Comparison of ENCODE assay signal across 13 cellular contexts in genomic region chr16:88700322-88700635, GRCh38. TPM values are rescaled to one million over a fixed set of nuclear protein-coding genes. Genes with fewer than 3 reads are reported as not detected.
DNase-seq lines count a peak whose midpoint lies in the region; ATAC-seq and TF ChIP-seq lines count a peak whose summit lies in the region.
"Had no signal": no experiment of that assay in that cellular context is flagged by ENCODE, and none has a peak within 500 bp of the region (broad histone marks: within the 10 kb centered on the region; RNA-seq: fewer than 3 reads in every experiment).

No MANE protein-coding gene starts in this region.

- no peak overlapping the region for H3K27ac ChIP-seq in PC-3 (ENCODE audit: low read length)
- peak overlapping the region; percentile 90 to 98 (median 94) for H3K27ac ChIP-seq in spleen
- H3K27ac ChIP-seq: A549, hepatocyte had no signal

- H3K9me3 ChIP-seq in PC-3 (ENCODE audit: low read length) (no peaks in the 10 kb centered on the region), spleen (no peaks in the 10 kb centered on the region)
- H3K9me3 ChIP-seq: A549, sigmoid colon had no signal

- 0 out of 2 replicates have a peak overlapping the region, but pooled peaks have one; percentile 46 for H3K4me2 ChIP-seq in PC-3 (ENCODE audit: low read length)
- H3K4me2 ChIP-seq: A549, hepatocyte had no signal

- intact Hi-C loops in activated CD4-positive, alpha-beta T cell treated with anti-CD3 and anti-CD28 coated beads, Interleukin-2, amount 10 ng/mL, durations not matched to agents 24 days and 14 days (cut with micrococcal nuclease) = loop anchor here (2.0 to 5.0 kb wide), 4 partner anchors 37 to 247 kb away; partner anchors contain the start of genes CYBA, IL17C, MVD and ZFPM1
- intact Hi-C loops in PC-3 (cut with micrococcal nuclease) (no loop called here), spleen (cut with DNase I; ENCODE audit: low total_unique reads) (loop anchor here (10.0 kb wide), 2 partner anchors 45 to 125 kb away; partner anchors contain the start of genes CYBA and ZC3H18)

- no peak overlapping the region for H2AFZ ChIP-seq in PC-3 (ENCODE audit: low read length)
- H2AFZ ChIP-seq: hepatocyte had no signal

- H3K36me3 ChIP-seq in PC-3 (ENCODE audit: low read depth, low read length) (no peaks in the 10 kb centered on the region), spleen (peaks cover 0 to 63% (median 46%) of the 10 kb centered on the region in 6 donors)

- no peaks in the 10 kb centered on the region for H3F3A ChIP-seq in PC-3 (ENCODE audit: low read length, unreplicated experiment)

- TF ChIP-seq CTCF in PC-3 (conservative IDR thresholded peaks at IDR 0.05; ENCODE audit: low read depth, low read length) = no peak
- TF ChIP-seq CTCF in spleen (IDR thresholded peaks at IDR 0.05 in 8 of 11, conservative IDR thresholded peaks at IDR 0.05 in 3 of 11) = no peak

- ATAC-seq in PC-3 = no peak
- no peak for ATAC-seq in effector memory CD8-positive, alpha-beta T cell (replicated peaks)
- ATAC-seq: A549, Panc1 had no signal

- CTCF ChIA-PET in PC-3 (lab: Charles Lee) = no interaction called here

- peaks cover 7% of the 10 kb centered on the region for H3K79me2 ChIP-seq in PC-3 (ENCODE audit: low read length)

- H3K36me3 Mint-ChIP-seq in activated CD4-positive, alpha-beta T cell treated with anti-CD3 and anti-CD28 coated beads, Interleukin-2, amount 10 ng/mL, durations not matched to agents 24 days and 14 days (ENCODE audit: low read depth) = peaks cover 22% of the 10 kb centered on the region
- H3K36me3 Mint-ChIP-seq in effector memory CD8-positive, alpha-beta T cell (ENCODE audit: insufficient read depth) = peaks cover 96% of the 10 kb centered on the region

- WGBS in spleen, 5 donors = 23 to 38% (median 32%) methylated on average over 12 to 14 of the region's 14 CpGs

- H3K9ac ChIP-seq in PC-3 (ENCODE audit: low read length) = peak overlapping the region; percentile 48; the same call in 1 of the 2 replicates

- peak overlapping the region; percentile 81 for H3K4me3 Mint-ChIP-seq in activated CD4-positive, alpha-beta T cell treated with anti-CD3 and anti-CD28 coated beads, Interleukin-2, amount 10 ng/mL, durations not matched to agents 24 days and 14 days
- peak overlapping the region; percentile 95 to 100 for H3K4me3 Mint-ChIP-seq in effector memory CD8-positive, alpha-beta T cell

- no peak for DNase-seq in activated CD4-positive, alpha-beta T cell treated with anti-CD3 and anti-CD28 coated beads, Interleukin-2, amount 10 ng/mL, durations not matched to agents 24 days and 14 days
- no peak for DNase-seq in activated CD4-positive, alpha-beta T cell treated with anti-CD3 and anti-CD28 coated beads, Interleukin-2, amount 50 U/mL, for 4 hours
- no peak for DNase-seq in PC-3
- DNase-seq in effector memory CD8-positive, alpha-beta T cell = no peak
- DNase-seq in spleen = no peak
- DNase-seq in HPDE6-E6E7 (ENCODE audit: extremely low spot score) = no peak
- no peak for DNase-seq in NCI-H2107 (lab: John Stamatoyannopoulos, UW)
- DNase-seq in superior temporal gyrus (ENCODE audit: extremely low spot score) = no peak
- DNase-seq: NCI-H2029 treated with DMSO at 0.1 percent for 48 hours had no signal

- no peaks in the 10 kb centered on the region for H3K9me3 Mint-ChIP-seq in activated CD4-positive, alpha-beta T cell treated with anti-CD3 and anti-CD28 coated beads, Interleukin-2, amount 10 ng/mL, durations not matched to agents 24 days and 14 days
- no peaks in the 10 kb centered on the region for H3K9me3 Mint-ChIP-seq in effector memory CD8-positive, alpha-beta T cell

- BruUV-seq in PC-3 (replicated peaks; lab: Mats Ljungman, UMichigan) = no TSS peak

- no peaks in the 10 kb centered on the region for H3K27me3 ChIP-seq in PC-3 (ENCODE audit: low read length)
- H3K27me3 ChIP-seq in spleen (replicated peaks in 1 of 7) = no peaks in the 10 kb centered on the region
- H3K27me3 ChIP-seq: hepatocyte, sigmoid colon had no signal

- POLR2A ChIA-PET in PC-3 (lab: Charles Lee; ENCODE audit: unreplicated experiment) = no interaction called here

- peaks cover 47% of the 10 kb centered on the region for H3K4me1 Mint-ChIP-seq in activated CD4-positive, alpha-beta T cell treated with anti-CD3 and anti-CD28 coated beads, Interleukin-2, amount 10 ng/mL, durations not matched to agents 24 days and 14 days
- H3K4me1 Mint-ChIP-seq in effector memory CD8-positive, alpha-beta T cell (ENCODE audit: low read depth in 2 of 2) = peaks cover 15 to 57% of the 10 kb centered on the region in 2 donors

- no peak for TF ChIP-seq POLR2A in spleen (IDR thresholded peaks at IDR 0.05)

- no peak overlapping the region for H3K4me3 ChIP-seq in PC-3 (ENCODE audit: low read length)
- peak overlapping the region in 7 of 8 donors; percentile 39 to 96 (median 87) for H3K4me3 ChIP-seq in spleen
- H3K4me3 ChIP-seq: A549, hepatocyte, sigmoid colon had no signal

- no peaks in the 10 kb centered on the region for H3K9me2 ChIP-seq in PC-3 (replicated peaks; ENCODE audit: low read length)

- H3K4me1 ChIP-seq in PC-3 (ENCODE audit: insufficient read depth, low read length) (peaks cover 15% of the 10 kb centered on the region), spleen (peaks cover 60 to 86% (median 79%) of the 10 kb centered on the region in 6 donors)

- H3K27ac Mint-ChIP-seq in activated CD4-positive, alpha-beta T cell treated with anti-CD3 and anti-CD28 coated beads, Interleukin-2, amount 10 ng/mL, durations not matched to agents 24 days and 14 days = peak overlapping the region; percentile 95
- H3K27ac Mint-ChIP-seq in effector memory CD8-positive, alpha-beta T cell = peak overlapping the region; percentile 95 to 99

- no peaks in the 10 kb centered on the region for H3K27me3 Mint-ChIP-seq in activated CD4-positive, alpha-beta T cell treated with anti-CD3 and anti-CD28 coated beads, Interleukin-2, amount 10 ng/mL, durations not matched to agents 24 days and 14 days
- H3K27me3 Mint-ChIP-seq in effector memory CD8-positive, alpha-beta T cell = no peaks in the 10 kb centered on the region

- no peaks in the 10 kb centered on the region for H4K20me1 ChIP-seq in PC-3 (ENCODE audit: low read length)

RNA-seq across cellular contexts. Expression of gene RNF166, which starts 5.9 kb away (rescaled TPM):
- total RNA-seq in activated CD4-positive, alpha-beta T cell treated with anti-CD3 and anti-CD28 coated beads, Interleukin-2, amount 10 ng/mL, durations not matched to agents 24 days and 14 days = 47.3 and 49.7 TPM in 2 replicates
- total RNA-seq in PC-3 (2014; rRNA removed) = 25.2 and 28.8 TPM in 2 replicates
- 100 to 1,000 TPM in 3 of 7 donors, 10 to 100 TPM in 4; 63.7 to 135 (median 99.1) TPM for total RNA-seq in spleen
- polyA plus RNA-seq in spleen = 100 to 1,000 TPM in 1 of 3 donors, 10 to 100 TPM in 2; 55.7 to 132 (median 75.1) TPM

RNA-seq across cellular contexts. Expression of gene CTU2, which starts 6.0 kb away (rescaled TPM):
- total RNA-seq in activated CD4-positive, alpha-beta T cell treated with anti-CD3 and anti-CD28 coated beads, Interleukin-2, amount 10 ng/mL, durations not matched to agents 24 days and 14 days = 68.8 and 69.9 TPM in 2 replicates
- 30.3 and 39.4 TPM in 2 replicates for total RNA-seq in PC-3 (2014; rRNA removed)
- total RNA-seq in spleen = 10 to 100 TPM in 4 of 7 donors, 1 to 10 TPM in 3; 7.2 to 28.2 (median 11.7) TPM
- 10 to 100 TPM; 16.6 to 24.5 (median 16.8) TPM for polyA plus RNA-seq in spleen

RNA-seq across cellular contexts. Expression of gene SNAI3, which starts 14.0 kb away (rescaled TPM):
- 3.0 and 3.3 TPM in 2 replicates for total RNA-seq in activated CD4-positive, alpha-beta T cell treated with anti-CD3 and anti-CD28 coated beads, Interleukin-2, amount 10 ng/mL, durations not matched to agents 24 days and 14 days
- total RNA-seq in PC-3 (2014; rRNA removed) (0.22 and 0.46 TPM in 2 replicates), spleen (1 to 10 TPM; 4.8 to 7.6 (median 6.0) TPM)
- 1 to 10 TPM; 5.6 to 7.8 (median 7.1) TPM for polyA plus RNA-seq in spleen
- polyA plus RNA-seq: A549 had no signal

RNA-seq across cellular contexts. Expression of gene MVD, which starts 37.4 kb away (rescaled TPM):
- total RNA-seq in activated CD4-positive, alpha-beta T cell treated with anti-CD3 and anti-CD28 coated beads, Interleukin-2, amount 10 ng/mL, durations not matched to agents 24 days and 14 days = 95.7 and 102 TPM in 2 replicates
- total RNA-seq in PC-3 (2014; rRNA removed) (38.3 and 48.9 TPM in 2 replicates), spleen (10 to 100 TPM; 24.1 to 49.3 (median 35.1) TPM)
- 10 to 100 TPM; 35.1 to 74.9 (median 57.3) TPM for polyA plus RNA-seq in spleen

RNA-seq across cellular contexts. Expression of gene CYBA, which starts 49.4 kb away (rescaled TPM):
- 222 and 228 TPM in 2 replicates for total RNA-seq in activated CD4-positive, alpha-beta T cell treated with anti-CD3 and anti-CD28 coated beads, Interleukin-2, amount 10 ng/mL, durations not matched to agents 24 days and 14 days
- total RNA-seq in PC-3 (2014; rRNA removed) (not detected in 2 replicates), spleen (100 to 1,000 TPM; 557 to 820 (median 628) TPM)
- 100 to 1,000 TPM; 649 to 925 (median 917) TPM for polyA plus RNA-seq in spleen
